11 cellular contexts compared by ENCODE assay signal in genomic region chr9:124284237-124284831, GRCh38. TPM values are rescaled to one million over a fixed set of nuclear protein-coding genes. Genes with fewer than 3 reads are reported as not detected.
DNase-seq lines count a peak whose midpoint lies in the region; TF ChIP-seq lines count a peak whose summit lies in the region.
"Had no signal": no experiment of that assay in that cellular context is flagged by ENCODE, and none has a peak within 500 bp of the region (broad histone marks: within the 10 kb centered on the region; RNA-seq: fewer than 3 reads in every experiment).

No MANE protein-coding gene starts in this region.

- H3K4me1 Mint-ChIP-seq in mesothelial cell of epicardium, result peaks cover 42% of the 10 kb centered on the region

- H3K4me3 Mint-ChIP-seq in mesothelial cell of epicardium, result no peak overlapping the region
- H3K4me3 Mint-ChIP-seq: activated T-cell treated with anti-CD3 and anti-CD28 coated beads, Interleukin-2, amount 50 U/mL, for 4 hours had no signal

- H3K27ac ChIP-seq in esophagus (ENCODE audit: low read depth in 2 of 2, low read length in 1 of 2) (peak overlapping the region; percentile 47 to 63), temporal lobe (ENCODE audit: low read depth, low read length) (peak overlapping the region; percentile 90)

- no peaks in the 10 kb centered on the region for H3K9me3 ChIP-seq in esophagus (ENCODE audit: control insufficient read depth in 2 of 2, insufficient read depth in 1 of 2, low read depth in 1 of 2, low read length in 1 of 2)

- intact Hi-C loops in head of caudate nucleus (cut with DNase I), result no loop called here

- H3K27ac Mint-ChIP-seq in mesothelial cell of epicardium, result peak overlapping the region; percentile 93

- no peaks in the 10 kb centered on the region for H3K9me3 Mint-ChIP-seq in mesothelial cell of epicardium
- H3K9me3 Mint-ChIP-seq: activated T-cell treated with anti-CD3 and anti-CD28 coated beads, Interleukin-2, amount 50 U/mL, for 4 hours had no signal

- TF ChIP-seq CTCF in mesothelial cell of epicardium (IDR thresholded peaks at IDR 0.05; ENCODE audit: unreplicated experiment), result no peak

- no peaks in the 10 kb centered on the region for H3K27me3 ChIP-seq in esophagus (ENCODE audit: control insufficient read depth in 1 of 2, insufficient read depth in 2 of 2, low read length in 2 of 2)

- peaks cover 0 to 22% of the 10 kb centered on the region in 2 donors for H3K4me1 ChIP-seq in esophagus (ENCODE audit: control insufficient read depth in 2 of 2, insufficient read depth in 2 of 2, low read length in 1 of 2)

- no peaks in the 10 kb centered on the region for H3K36me3 ChIP-seq in esophagus (ENCODE audit: control insufficient read depth in 2 of 2, insufficient read depth in 2 of 2, low read length in 1 of 2)

- H3K36me3 Mint-ChIP-seq in mesothelial cell of epicardium, result no peaks in the 10 kb centered on the region

- DNase-seq in NCI-H69 (lab: John Stamatoyannopoulos, UW) (peak; percentile 55), mesothelial cell of epicardium (ENCODE audit: low spot score in 2 of 2, unreplicated experiment in 2 of 2) (peak in 1 of 2 experiments; percentile 60), NCI-H526 treated with DMSO at 0.1 percent for 48 hours (lab: John Stamatoyannopoulos, UW) (no peak), head of caudate nucleus (no peak)
- no peak for DNase-seq in stimulated activated CD4-positive, alpha-beta T cell treated with anti-CD3 and anti-CD28 coated beads, Interleukin-15, amount 100 ng/mL, for 24 hours
- no peak for DNase-seq in stimulated activated CD4-positive, alpha-beta T cell treated with anti-CD3 and anti-CD28 coated beads, Interleukin-2, amount 100 ng/mL, for 48 hours
- DNase-seq: activated T-cell treated with anti-CD3 and anti-CD28 coated beads, Interleukin-2, amount 50 U/mL, for 4 hours; dermis blood vessel endothelial cell; NCI-H2029 had no signal

- no peak overlapping the region for H3K4me3 ChIP-seq in esophagus (ENCODE audit: low read depth in 1 of 2, low read length in 2 of 2)

- no peaks in the 10 kb centered on the region for H3K27me3 Mint-ChIP-seq in mesothelial cell of epicardium (ENCODE audit: low read depth)

- WGBS in esophagus, 2 donors, result 71 to 81% methylated on average over 18 of the region's 18 CpGs

RNA-seq across cellular contexts. Expression of gene NEK6, which starts 26.6 kb away (rescaled TPM):
- polyA plus RNA-seq in esophagus, result 1 to 10 TPM; 1.7 to 2.3 TPM
- total RNA-seq in mesothelial cell of epicardium, result 40.5 to 45.5 TPM (median 42.9 TPM) in 3 replicates
- 23.6 TPM for total RNA-seq in temporal lobe
